ENCODE assay signal across 1 cellular context in the genomic region with DNA sequence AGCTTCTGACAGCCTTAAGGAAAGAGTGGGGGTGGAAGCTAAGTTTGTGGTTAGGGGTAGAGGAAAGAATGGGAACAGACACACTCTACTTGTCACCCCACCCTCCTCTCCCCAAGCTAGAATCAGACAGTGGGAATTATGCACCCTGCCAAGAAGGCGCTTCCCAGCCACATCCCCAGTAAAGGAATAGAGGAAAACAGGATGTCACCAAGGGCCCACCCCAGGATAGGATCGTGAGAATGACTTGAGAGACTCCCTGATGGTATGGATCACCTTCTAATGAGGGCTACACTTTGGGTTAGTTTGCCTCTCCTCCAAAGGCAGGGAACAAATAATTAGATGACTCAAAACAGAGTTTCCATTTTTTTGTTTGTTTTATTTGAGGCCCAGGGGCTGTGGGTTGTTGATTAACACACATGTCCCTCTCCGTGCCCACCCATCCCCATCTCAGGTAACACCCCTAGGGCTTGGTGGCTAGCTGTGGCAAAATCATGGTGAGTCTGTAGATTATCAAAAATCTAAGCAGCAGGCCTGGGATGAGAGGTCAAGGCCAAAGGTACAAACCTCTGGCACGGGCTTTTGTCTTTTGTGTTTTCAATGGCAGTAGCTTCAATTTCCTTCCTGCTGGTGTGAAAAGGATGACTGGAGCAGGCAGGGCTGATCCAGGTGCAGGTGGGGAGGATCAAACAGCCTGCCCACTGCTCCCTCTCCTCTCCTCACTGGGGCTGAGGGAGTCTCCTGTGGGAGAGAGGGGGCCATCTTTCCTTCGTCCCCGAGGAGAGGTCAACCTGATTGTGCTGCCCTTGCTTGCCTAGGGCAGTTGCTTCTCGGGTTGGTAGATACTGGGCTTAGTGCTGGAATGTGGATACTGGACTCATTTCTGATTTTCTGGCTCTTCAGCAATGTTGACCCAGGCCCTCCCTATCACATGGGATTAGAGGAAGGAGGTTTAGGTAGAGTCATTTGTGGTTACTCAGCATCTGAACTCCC.
A peak's percentile ranks its signal among the peaks of the same experiment; 100 is the strongest.
TF ChIP-seq lines count a peak whose summit lies in the region.

No MANE protein-coding gene starts in this region.

TF ChIP-seq in HepG2, 621 proteins besides CTCF, POLR2A, EP300 and RAD21 (continued from another document and continues in another):
- TF ChIP-seq PHF20 (CRISPR knock-in tag; IDR thresholded peaks at IDR 0.05) (no peak), SNAPC5 (CRISPR knock-in tag; IDR thresholded peaks at IDR 0.05; ENCODE audit: borderline replicate concordance) (no peak; the same call in 1 of the 2 replicates), SNAI1 (CRISPR knock-in tag; IDR thresholded peaks at IDR 0.05; ENCODE audit: borderline replicate concordance) (no peak), NFKBIZ (CRISPR knock-in tag; IDR thresholded peaks at IDR 0.05) (no peak), POLR2AphosphoS2 (IDR thresholded peaks at IDR 0.05; ENCODE audit: low read depth, low read length) (no peak), ZFP91 (CRISPR knock-in tag; IDR thresholded peaks at IDR 0.05; ENCODE audit: borderline replicate concordance) (peak; percentile 74), AHR (CRISPR knock-in tag; IDR thresholded peaks at IDR 0.05) (peak; percentile 74; the same call in 1 of the 2 replicates), MEIS1 (CRISPR knock-in tag; IDR thresholded peaks at IDR 0.05; ENCODE audit: borderline replicate concordance) (peak; percentile 73), ZNF749 (CRISPR knock-in tag; IDR thresholded peaks at IDR 0.05; ENCODE audit: borderline replicate concordance) (no peak; the same call in 1 of the 2 replicates), MEIS2 (CRISPR knock-in tag; IDR thresholded peaks at IDR 0.05) (peak; percentile 85), SP1 (IDR thresholded peaks at IDR 0.05) (no peak), SP1 (CRISPR knock-in tag; IDR thresholded peaks at IDR 0.05) (peak; percentile 47; the same call in 1 of the 2 replicates), POLR2AphosphoS5 (IDR thresholded peaks at IDR 0.05; ENCODE audit: low read depth, low read length) (peak; percentile 39), ZNF891 (CRISPR knock-in tag; IDR thresholded peaks at IDR 0.05) (no peak), PAXIP1 (CRISPR knock-in tag; conservative IDR thresholded peaks at IDR 0.05) (peak; percentile 94), SIN3A (IDR thresholded peaks at IDR 0.05; ENCODE audit: borderline replicate concordance, low read depth, low read length) (0 out of 2 replicates have a peak, but pooled peaks have one; percentile 59), ZNF205 (CRISPR knock-in tag; IDR thresholded peaks at IDR 0.05) (peak; percentile 62; the same call in 1 of the 2 replicates), ATF6 (CRISPR knock-in tag; conservative IDR thresholded peaks at IDR 0.05) (peak; percentile 38; the same call in 1 of the 2 replicates), AGO2 (optimal IDR thresholded peaks at IDR 0.05; ENCODE audit: low read depth, low read length) (no peak), ZNF615 (CRISPR knock-in tag; IDR thresholded peaks at IDR 0.05; ENCODE audit: borderline replicate concordance) (peak; percentile 22; the same call in 1 of the 2 replicates), ZNF770 (CRISPR knock-in tag; IDR thresholded peaks at IDR 0.05) (peak; percentile 14; the same call in 1 of the 2 replicates), ATF5 (CRISPR knock-in tag; IDR thresholded peaks at IDR 0.05; ENCODE audit: low read depth) (peak; percentile 66; the same call in 1 of the 2 replicates), MTF2 (CRISPR knock-in tag; IDR thresholded peaks at IDR 0.05; ENCODE audit: borderline replicate concordance) (no peak), SMAD9 (CRISPR knock-in tag; IDR thresholded peaks at IDR 0.05) (no peak), SALL2 (CRISPR knock-in tag; IDR thresholded peaks at IDR 0.05) (no peak), GTF3A (CRISPR knock-in tag; conservative IDR thresholded peaks at IDR 0.05) (no peak), ZNF678 (CRISPR knock-in tag; IDR thresholded peaks at IDR 0.05) (no peak), ZBTB4 (CRISPR knock-in tag; IDR thresholded peaks at IDR 0.05; ENCODE audit: borderline replicate concordance) (peak; percentile 96), ZNF552 (CRISPR knock-in tag; IDR thresholded peaks at IDR 0.05; ENCODE audit: borderline replicate concordance) (no peak)
- TF ChIP-seq, protein P1, sequence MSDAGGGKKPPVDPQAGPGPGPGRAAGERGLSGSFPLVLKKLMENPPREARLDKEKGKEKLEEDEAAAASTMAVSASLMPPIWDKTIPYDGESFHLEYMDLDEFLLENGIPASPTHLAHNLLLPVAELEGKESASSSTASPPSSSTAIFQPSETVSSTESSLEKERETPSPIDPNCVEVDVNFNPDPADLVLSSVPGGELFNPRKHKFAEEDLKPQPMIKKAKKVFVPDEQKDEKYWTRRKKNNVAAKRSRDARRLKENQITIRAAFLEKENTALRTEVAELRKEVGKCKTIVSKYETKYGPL (CRISPR knock-in tag; IDR thresholded peaks at IDR 0.05) = no peak
- TF ChIP-seq, protein P2, sequence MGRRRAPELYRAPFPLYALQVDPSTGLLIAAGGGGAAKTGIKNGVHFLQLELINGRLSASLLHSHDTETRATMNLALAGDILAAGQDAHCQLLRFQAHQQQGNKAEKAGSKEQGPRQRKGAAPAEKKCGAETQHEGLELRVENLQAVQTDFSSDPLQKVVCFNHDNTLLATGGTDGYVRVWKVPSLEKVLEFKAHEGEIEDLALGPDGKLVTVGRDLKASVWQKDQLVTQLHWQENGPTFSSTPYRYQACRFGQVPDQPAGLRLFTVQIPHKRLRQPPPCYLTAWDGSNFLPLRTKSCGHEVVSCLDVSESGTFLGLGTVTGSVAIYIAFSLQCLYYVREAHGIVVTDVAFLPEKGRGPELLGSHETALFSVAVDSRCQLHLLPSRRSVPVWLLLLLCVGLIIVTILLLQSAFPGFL (CRISPR knock-in tag; IDR thresholded peaks at IDR 0.05) = no peak
- TF ChIP-seq, protein P3, sequence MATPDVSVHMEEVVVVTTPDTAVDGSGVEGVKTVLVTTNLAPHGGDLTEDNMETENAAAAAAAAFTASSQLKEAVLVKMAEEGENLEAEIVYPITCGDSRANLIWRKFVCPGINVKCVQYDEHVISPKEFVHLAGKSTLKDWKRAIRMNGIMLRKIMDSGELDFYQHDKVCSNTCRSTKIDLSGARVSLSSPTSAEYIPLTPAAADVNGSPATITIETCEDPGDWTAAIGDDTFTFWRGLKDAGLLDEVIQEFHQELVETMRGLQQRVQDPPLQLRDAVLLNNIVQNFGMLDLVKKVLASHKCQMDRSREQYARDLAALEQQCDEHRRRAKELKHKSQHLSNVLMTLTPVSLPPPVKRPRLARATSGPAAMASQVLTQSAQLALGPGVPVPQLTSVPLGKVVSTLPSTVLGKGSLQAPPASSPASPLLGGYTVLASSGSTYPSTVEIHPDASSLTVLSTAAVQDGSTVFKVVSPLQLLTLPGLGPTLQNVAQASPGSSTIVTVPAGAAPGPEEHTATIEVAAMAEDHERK (CRISPR knock-in tag; IDR thresholded peaks at IDR 0.05; ENCODE audit: low read depth) = 0 out of 2 replicates have a peak, but pooled peaks have one; percentile 26
